In genomic region chr10:86968271-86968993, GRCh38 we compare ENCODE assay signal across 9 cellular contexts. TPM values are rescaled to one million over a fixed set of nuclear protein-coding genes. Genes with fewer than 3 reads are reported as not detected.
DNase-seq lines count a peak whose midpoint lies in the region; ATAC-seq and TF ChIP-seq lines count a peak whose summit lies in the region.
"Had no signal": no experiment of that assay in that cellular context is flagged by ENCODE, and none has a peak within 500 bp of the region (broad histone marks: within the 10 kb centered on the region; RNA-seq: fewer than 3 reads in every experiment).

Gene ADIRF (plus strand): TSS chr10:86968482. CDS start chr10:86968545, 63 bp downstream.

- no peak for TF ChIP-seq POLR2A in testis (IDR thresholded peaks at IDR 0.05)

- peak; percentile 6 for DNase-seq in NCI-H510A (lab: John Stamatoyannopoulos, UW)
- DNase-seq in NCI-H510A treated with DMSO at 0.1 percent for 48 hours (lab: John Stamatoyannopoulos, UW) = no peak
- DNase-seq in left colon = peak; percentile 76 to 81
- DNase-seq in testis = no peak
- DNase-seq in NOMO-1 treated with dmso at 0.1 percent for 144 hours (lab: John Stamatoyannopoulos, UW; ENCODE audit: unreplicated experiment) = no peak
- no peak for DNase-seq in NCI-H2196 (lab: John Stamatoyannopoulos, UW; ENCODE audit: unreplicated experiment)

- H3K27me3 Mint-ChIP-seq in brain = peaks cover 13% of the 10 kb centered on the region

- no peaks in the 10 kb centered on the region for H3K36me3 Mint-ChIP-seq in brain

- H3K27ac ChIP-seq in testis = peak within 1 kb of the TSS; percentile 86 to 98
- H3K27ac ChIP-seq: BLaER1 had no signal

- H3K27ac Mint-ChIP-seq in brain = peak within 1 kb of the TSS in 2 of 5 experiments; percentile 76 to 93

- H3K27me3 ChIP-seq in testis = no peaks in the 10 kb centered on the region

- no peaks in the 10 kb centered on the region for H3K9me3 ChIP-seq in testis

- no peak within 1 kb of the TSS for H3K4me3 Mint-ChIP-seq in brain

- ATAC-seq in left colon = peak; percentile 68
- ATAC-seq in GM21367 (IDR thresholded peaks at IDR 0.05; ENCODE audit: unreplicated experiment) = no peak

- TF ChIP-seq CTCF in brain (conservative IDR thresholded peaks at IDR 0.05) (no peak), testis (IDR thresholded peaks at IDR 0.05) (no peak)

- H3K9me3 Mint-ChIP-seq in brain = peaks cover 0 to 7% (median 0%) of the 10 kb centered on the region in 5 experiments

- H3K4me3 ChIP-seq in testis = peak within 1 kb of the TSS; percentile 66 to 80
- H3K4me3 ChIP-seq: BLaER1 had no signal

- 8 to 18% methylated on average over 10 to 53 of the region's 59 CpGs for WGBS in testis, 2 donors

- intact Hi-C loops in left colon (cut with DNase I, micrococcal nuclease) = loop anchor here in 1 of 2 donors (10.0 kb wide), 1 partner anchor 284 kb away; no protein-coding TSS in a partner anchor
- intact Hi-C loops in testis (cut with DNase I; ENCODE audit: low total_unique reads) = no loop called here

- peaks cover 38% of the 10 kb centered on the region for H3K4me1 ChIP-seq in testis

- H3K36me3 ChIP-seq in testis (ENCODE audit: low read depth, missing control alignments) = no peaks in the 10 kb centered on the region
- H3K36me3 ChIP-seq: BLaER1 had no signal

- H3K4me1 Mint-ChIP-seq in brain = peaks cover 38% of the 10 kb centered on the region

RNA-seq across cellular contexts. Expression of gene ADIRF, which starts in this region (rescaled TPM):
- 84.5 TPM for polyA plus RNA-seq in brain (ENCODE audit: insufficient read depth, low read depth, low replicate concordance)
- total RNA-seq in left colon = 100 to 1,000 TPM in 1 of 2 donors, 10 to 100 TPM in 1; 73.1 to 147 TPM
- 10 to 100 TPM; 21.4 to 35.0 TPM for total RNA-seq in testis
- polyA plus RNA-seq in testis (ENCODE audit: insufficient read depth, low read depth, low replicate concordance) = 85.6 TPM

Comparison
In these comparisons a context has a peak if more than half of its experiments do, and no peak if none do; other contexts are left out.
1. DNase-seq: peak in NCI-H510A (single experiment) and left colon (2 of 2); none in NCI-H510A treated with DMSO at 0.1 percent for 48 hours (single experiment), testis (single experiment), NOMO-1 treated with dmso at 0.1 percent for 144 hours (single experiment) and NCI-H2196 (single experiment).